ENCODE assay signal across 17 cellular contexts in the genomic region with DNA sequence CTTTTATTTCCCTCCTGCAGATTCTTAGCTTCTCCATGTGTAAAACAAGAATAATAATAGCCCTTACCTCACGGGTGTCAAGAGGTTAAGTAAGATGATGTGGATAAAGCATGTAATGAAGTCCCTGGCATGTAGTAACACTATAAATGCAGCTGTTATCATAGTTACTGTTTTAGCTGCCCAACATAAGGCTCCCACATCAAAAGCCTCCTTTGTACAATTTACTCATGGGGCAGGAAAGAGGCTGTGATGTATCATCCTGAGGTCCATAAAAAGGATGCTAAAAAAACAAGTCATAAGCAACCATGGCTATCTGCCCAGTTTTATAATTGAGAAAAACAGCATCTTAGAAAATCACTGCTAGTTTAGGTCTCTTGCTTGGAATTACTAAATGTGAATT.
A peak's percentile ranks its signal among the peaks of the same experiment; 100 is the strongest.
DNase-seq lines count a peak whose midpoint lies in the region; ATAC-seq and TF ChIP-seq lines count a peak whose summit lies in the region.
"Had no signal": no experiment of that assay in that cellular context is flagged by ENCODE, and none has a peak within 500 bp of the region (broad histone marks: within the 10 kb centered on the region; RNA-seq: fewer than 3 reads in every experiment).

No MANE protein-coding gene starts in this region.

- no peak overlapping the region for H3K4me3 ChIP-seq in BLaER1 treated with 17β-estradiol and CSF1 and Interleukin-3, amounts not matched to agents 10 nM and 100 nM
- H3K4me3 ChIP-seq in RWPE2 (ENCODE audit: severe bottlenecking), result no peak overlapping the region
- no peak overlapping the region for H3K4me3 ChIP-seq in mucosa of descending colon
- H3K4me3 ChIP-seq: SJSA1 had no signal

- no peak overlapping the region for H3K9ac ChIP-seq in BLaER1 treated with 17β-estradiol and CSF1 and Interleukin-3, amounts not matched to agents 10 nM and 100 nM

- H3K9me3 ChIP-seq in BLaER1 treated with 17β-estradiol and CSF1 and Interleukin-3, amounts not matched to agents 10 nM and 100 nM (replicated peaks in 1 of 11), result no peaks in the 10 kb centered on the region
- H3K9me3 ChIP-seq in RWPE2 (ENCODE audit: severe bottlenecking) (no peaks in the 10 kb centered on the region), mucosa of descending colon (no peaks in the 10 kb centered on the region)
- H3K9me3 ChIP-seq: SJSA1 had no signal

- DNase-seq in HT1080 (ENCODE audit: low read depth) (peak; percentile 29), RWPE2 (ENCODE audit: low spot score) (no peak), mucosa of descending colon (no peak), hypothalamus (lab: John Stamatoyannopoulos, UW) (no peak), superior temporal gyrus (ENCODE audit: extremely low spot score) (no peak)
- DNase-seq: ACHN; AML-193; CD4-positive, CD25-positive, alpha-beta regulatory T cell; DMS79 treated with DMSO at 0.1 percent for 48 hours; NCI-H1417 treated with DMSO at 0.1 percent for 48 hours; NCI-H1930; NCI-H2171; OCI-M1; SW 1271 had no signal

- H3K36me3 ChIP-seq in BLaER1 treated with 17β-estradiol and CSF1 and Interleukin-3, amounts not matched to agents 10 nM and 100 nM, result no peaks in the 10 kb centered on the region
- H3K36me3 ChIP-seq in RWPE2 (ENCODE audit: low read depth) (no peaks in the 10 kb centered on the region), mucosa of descending colon (ENCODE audit: low read depth) (no peaks in the 10 kb centered on the region)
- H3K36me3 ChIP-seq: SJSA1 had no signal

- peak overlapping the region in 7 of 11 experiments; percentile 21 to 41 (median 28); a peak in 9 of 22 replicates for H3K4me2 ChIP-seq in BLaER1 treated with 17β-estradiol and CSF1 and Interleukin-3, amounts not matched to agents 10 nM and 100 nM

- TF ChIP-seq CTCF in RWPE2 (IDR thresholded peaks at IDR 0.05; ENCODE audit: poor library complexity, severe bottlenecking) (no peak), mucosa of descending colon (IDR thresholded peaks at IDR 0.05) (no peak)

- H3K4me1 ChIP-seq in BLaER1 treated with 17β-estradiol and CSF1 and Interleukin-3, amounts not matched to agents 10 nM and 100 nM, result peaks cover 0 to 16% (median 13%) of the 10 kb centered on the region in 10 experiments; a peak in 12 of 20 replicates
- H3K4me1 ChIP-seq in RWPE2 (ENCODE audit: insufficient read depth, poor library complexity, severe bottlenecking) (peaks cover 7% of the 10 kb centered on the region), mucosa of descending colon (ENCODE audit: low read depth) (peaks cover 12% of the 10 kb centered on the region)
- H3K4me1 ChIP-seq: SJSA1 had no signal

- H3K27ac ChIP-seq in BLaER1 treated with 17β-estradiol and CSF1 and Interleukin-3, amounts not matched to agents 10 nM and 100 nM, result peak overlapping the region in 2 of 11 experiments; percentile 2 to 63; a peak in 2 of 22 replicates
- H3K27ac ChIP-seq in RWPE2 (ENCODE audit: poor library complexity, severe bottlenecking), result peak overlapping the region; percentile 21
- H3K27ac ChIP-seq: SJSA1 had no signal

- intact Hi-C loops in mucosa of descending colon (cut with DNase I, micrococcal nuclease), result no loop called here

- ATAC-seq in RWPE2 (ENCODE audit: low read depth), result peak; percentile 55; the same call in 2 of the 3 replicates
- ATAC-seq in mucosa of descending colon, result peak; percentile 19
- no peak for ATAC-seq in HG03460 (IDR thresholded peaks at IDR 0.05; ENCODE audit: unreplicated experiment)

- no peaks in the 10 kb centered on the region for H3K27me3 ChIP-seq in BLaER1 treated with 17β-estradiol and CSF1 and Interleukin-3, amounts not matched to agents 10 nM and 100 nM
- H3K27me3 ChIP-seq in RWPE2 (ENCODE audit: insufficient read depth, poor library complexity, severe bottlenecking), result no peaks in the 10 kb centered on the region
- H3K27me3 ChIP-seq: SJSA1 had no signal

- no peaks in the 10 kb centered on the region for H4K20me1 ChIP-seq in BLaER1 treated with 17β-estradiol and CSF1 and Interleukin-3, amounts not matched to agents 10 nM and 100 nM
